In genomic region chr11:46593550-46594382, GRCh38 we compare ENCODE assay signal across 1 cellular context.
TF ChIP-seq lines count a peak whose summit lies in the region.

TSS of gene AMBRA1 (minus strand) at chr11:46594023. CDS start at chr11:46548380, 45,643 bp downstream.

TF ChIP-seq in K562, 482 proteins besides CTCF, POLR2A, EP300 and RAD21 (continued from another document and continues in another):
- peak; percentile 72; the same call in 1 of the 2 replicates for TF ChIP-seq TFAP4 (CRISPR knock-in tag; IDR thresholded peaks at IDR 0.05; ENCODE audit: borderline replicate concordance)
- TF ChIP-seq TSHZ1 (CRISPR knock-in tag; IDR thresholded peaks at IDR 0.05), result no peak
- TF ChIP-seq BHLHE40 (IDR thresholded peaks at IDR 0.05; ENCODE audit: low read length), result peak; percentile 68
- TF ChIP-seq BCL6 (CRISPR knock-in tag; IDR thresholded peaks at IDR 0.05), result no peak
- TF ChIP-seq DPF2 (IDR thresholded peaks at IDR 0.05), result 0 out of 2 replicates have a peak, but pooled peaks have one; percentile 19
- peak; percentile 100 for TF ChIP-seq XRCC5 (IDR thresholded peaks at IDR 0.05; ENCODE audit: low read depth, low read length)
- 0 out of 2 replicates have a peak, but pooled peaks have one; percentile 25 for TF ChIP-seq PKNOX1 (IDR thresholded peaks at IDR 0.05)
- TF ChIP-seq ZNF507 (tag; conservative IDR thresholded peaks at IDR 0.05), result no peak
- no peak for TF ChIP-seq ZNF133 (CRISPR knock-in tag; IDR thresholded peaks at IDR 0.05)
- no peak for TF ChIP-seq SNAPC5 (CRISPR knock-in tag; IDR thresholded peaks at IDR 0.05)
- TF ChIP-seq NBN (IDR thresholded peaks at IDR 0.05; ENCODE audit: low read depth), result 0 out of 2 replicates have a peak, but pooled peaks have one; percentile 63
- TF ChIP-seq HBP1 (CRISPR knock-in tag; IDR thresholded peaks at IDR 0.05), result no peak
- peak; percentile 55; the same call in 1 of the 2 replicates for TF ChIP-seq DMBX1 (CRISPR knock-in tag; IDR thresholded peaks at IDR 0.05; ENCODE audit: borderline replicate concordance)
- peak; percentile 55; the same call in 1 of the 2 replicates for TF ChIP-seq MAX (CRISPR knock-in tag; IDR thresholded peaks at IDR 0.05)
- TF ChIP-seq RCOR1 (IDR thresholded peaks at IDR 0.05; ENCODE audit: borderline replicate concordance in 1 of 2, low read depth in 2 of 2, low read length in 2 of 2), result peak in 1 of 2 experiments; percentile 74; a peak in 1 of 4 replicates
- TF ChIP-seq MNT (conservative IDR thresholded peaks at IDR 0.05), result peak; percentile 69 to 89
- peak; percentile 63 for TF ChIP-seq PCBP1 (IDR thresholded peaks at IDR 0.05; ENCODE audit: low read depth, low read length, poor library complexity, severe bottlenecking)
- TF ChIP-seq GABPA (tag; conservative IDR thresholded peaks at IDR 0.05; ENCODE audit: low read depth), result no peak
- no peak; the same call in 1 of the 2 replicates for TF ChIP-seq THRA (IDR thresholded peaks at IDR 0.05)
- TF ChIP-seq RBFOX2 (IDR thresholded peaks at IDR 0.05; ENCODE audit: low read depth, low read length), result peak; percentile 94
- peak; percentile 78 for TF ChIP-seq HNRNPLL (IDR thresholded peaks at IDR 0.05; ENCODE audit: low read depth, low read length, poor library complexity, severe bottlenecking)
- 0 out of 2 replicates have a peak, but pooled peaks have one; percentile 39 for TF ChIP-seq MYNN (IDR thresholded peaks at IDR 0.05)
- TF ChIP-seq MYNN (CRISPR knock-in tag; IDR thresholded peaks at IDR 0.05), result no peak
- no peak for TF ChIP-seq TRIM25 (IDR thresholded peaks at IDR 0.05; ENCODE audit: borderline replicate concordance)
- TF ChIP-seq BMI1 (IDR thresholded peaks at IDR 0.05; ENCODE audit: low read length), result no peak
- TF ChIP-seq MLX (CRISPR knock-in tag; conservative IDR thresholded peaks at IDR 0.05), result no peak
- no peak for TF ChIP-seq CREB5 (CRISPR knock-in tag; IDR thresholded peaks at IDR 0.05)
- TF ChIP-seq CBX3 (IDR thresholded peaks at IDR 0.05; ENCODE audit: borderline replicate concordance in 1 of 2, low read length in 2 of 2), result no peak; a peak in 1 of 3 replicates
- TF ChIP-seq ZNF79 (CRISPR knock-in tag; IDR thresholded peaks at IDR 0.05; ENCODE audit: low read depth), result no peak
- TF ChIP-seq ZNF121 (CRISPR knock-in tag; conservative IDR thresholded peaks at IDR 0.05), result no peak
- no peak for TF ChIP-seq MTF1 (CRISPR knock-in tag; IDR thresholded peaks at IDR 0.05; ENCODE audit: borderline replicate concordance)
- peak; percentile 50 for TF ChIP-seq BCOR (IDR thresholded peaks at IDR 0.05)
- TF ChIP-seq CCNT2 (IDR thresholded peaks at IDR 0.05; ENCODE audit: borderline replicate concordance, extremely low read depth, insufficient read length, low read depth, low read length), result no peak
- no peak for TF ChIP-seq ZNF436 (CRISPR knock-in tag; IDR thresholded peaks at IDR 0.05)
- TF ChIP-seq RB1 (IDR thresholded peaks at IDR 0.05; ENCODE audit: low read depth), result no peak; the same call in 1 of the 2 replicates
- TF ChIP-seq ARID3B (CRISPR knock-in tag; IDR thresholded peaks at IDR 0.05; ENCODE audit: borderline replicate concordance), result no peak
- TF ChIP-seq CC2D1A (IDR thresholded peaks at IDR 0.05), result no peak
- no peak for TF ChIP-seq ATF3 (IDR thresholded peaks at IDR 0.05)
- peak; percentile 45; the same call in 1 of the 2 replicates for TF ChIP-seq ATF3 (CRISPR knock-in tag; conservative IDR thresholded peaks at IDR 0.05)
- peak; percentile 58; the same call in 1 of the 2 replicates for TF ChIP-seq RNF2 (IDR thresholded peaks at IDR 0.05)
- TF ChIP-seq PRMT5 (CRISPR knock-in tag; IDR thresholded peaks at IDR 0.05), result 0 out of 2 replicates have a peak, but pooled peaks have one; percentile 40
- TF ChIP-seq ELF4 (CRISPR knock-in tag; IDR thresholded peaks at IDR 0.05), result no peak
- no peak for TF ChIP-seq GATAD2A (IDR thresholded peaks at IDR 0.05)
- peak; percentile 86 for TF ChIP-seq C11orf30 (IDR thresholded peaks at IDR 0.05; ENCODE audit: low read depth)
- peak; percentile 49; the same call in 1 of the 2 replicates for TF ChIP-seq SP1 (CRISPR knock-in tag; IDR thresholded peaks at IDR 0.05)
- TF ChIP-seq CAMTA2 (CRISPR knock-in tag; conservative IDR thresholded peaks at IDR 0.05), result no peak
- TF ChIP-seq TARDBP (IDR thresholded peaks at IDR 0.05), result no peak
- no peak for TF ChIP-seq NELFE (IDR thresholded peaks at IDR 0.05; ENCODE audit: insufficient read depth, insufficient read length)
- no peak for TF ChIP-seq SMC3 (conservative IDR thresholded peaks at IDR 0.05; ENCODE audit: insufficient read depth, low read depth, low read length)
- TF ChIP-seq FOXP1 (CRISPR knock-in tag; IDR thresholded peaks at IDR 0.05), result peak; percentile 88
- TF ChIP-seq RBM17 (IDR thresholded peaks at IDR 0.05; ENCODE audit: borderline replicate concordance, low read depth, low read length), result no peak
